12 cellular contexts compared by ENCODE assay signal in genomic region chr7:74412603-74413002, GRCh38. TPM values are rescaled to one million over a fixed set of nuclear protein-coding genes. Genes with fewer than 3 reads are reported as not detected.
"Had no signal": no experiment of that assay in that cellular context is flagged by ENCODE, and none has a peak within 500 bp of the region (broad histone marks: within the 10 kb centered on the region; RNA-seq: fewer than 3 reads in every experiment).

No MANE protein-coding gene starts in this region.

- ATAC-seq: activated CD8-positive, alpha-beta T cell treated with anti-CD3 and anti-CD28 coated beads, Interleukin-2, amount 10 ng/mL, durations not matched to agents 7 days and 5 days; lower lobe of right lung; WTC11 had no signal

- H3K4me3 Mint-ChIP-seq: activated CD8-positive, alpha-beta T cell treated with anti-CD3 and anti-CD28 coated beads, Interleukin-2, amount 10 ng/mL, durations not matched to agents 7 days and 5 days; brain; WTC11 had no signal

- H3K9me3 Mint-ChIP-seq: brain, WTC11 had no signal

- H3K36me3 Mint-ChIP-seq: brain, WTC11 had no signal

- H3K27ac Mint-ChIP-seq: activated CD8-positive, alpha-beta T cell treated with anti-CD3 and anti-CD28 coated beads, Interleukin-2, amount 10 ng/mL, durations not matched to agents 7 days and 5 days; WTC11 had no signal

- DNase-seq: activated CD4-positive, alpha-beta T cell treated with anti-CD3 and anti-CD28 coated beads for 48 hours; activated CD8-positive, alpha-beta T cell treated with anti-CD3 and anti-CD28 coated beads, Interleukin-2, amount 10 ng/mL, durations not matched to agents 7 days and 5 days; activated naive CD4-positive, alpha-beta T cell treated with anti-CD3 and anti-CD28 coated beads, Interleukin-2, amount 50 U/mL, for 16 hours; amygdala; lower lobe of right lung; midbrain; small intestine; T-helper 9 cell had no signal

- FAIRE-seq: small intestine had no signal

- H3K36me3 ChIP-seq: lower lobe of right lung, right atrium auricular region had no signal

- H3K27ac ChIP-seq: hepatocyte, lower lobe of right lung, right atrium auricular region had no signal

- H3K4me3 ChIP-seq: hepatocyte, lower lobe of right lung, right atrium auricular region had no signal

- H3K4me1 Mint-ChIP-seq: WTC11 had no signal

- H3K27me3 ChIP-seq: hepatocyte, right atrium auricular region had no signal

RNA-seq across cellular contexts. Expression of gene GTF2IRD1, which starts 41.1 kb away (rescaled TPM):
- total RNA-seq: activated CD8-positive, alpha-beta T cell treated with anti-CD3 and anti-CD28 coated beads, Interleukin-2, amount 10 ng/mL, durations not matched to agents 7 days and 5 days had no signal
